8 cellular contexts compared by ENCODE assay signal in genomic region chr2:157439792-157440186, GRCh38. TPM values are rescaled to one million over a fixed set of nuclear protein-coding genes. Genes with fewer than 3 reads are reported as not detected.
DNase-seq lines count a peak whose midpoint lies in the region; ATAC-seq lines count a peak whose summit lies in the region.

No MANE protein-coding gene starts in this region.

- peak overlapping the region; percentile 80 for H3K4me3 ChIP-seq in effector memory CD4-positive, alpha-beta T cell (ENCODE audit: insufficient read depth, low read depth, low read length, poor library complexity, severe bottlenecking)
- H3K4me3 ChIP-seq in neuronal stem cell (ENCODE audit: low read length in 2 of 2): no peak overlapping the region

- H2BK5ac ChIP-seq in neuronal stem cell (ENCODE audit: low read length): no peak overlapping the region

- no peak overlapping the region for H2BK120ac ChIP-seq in neuronal stem cell (ENCODE audit: low read depth, low read length)

- WGBS in neuronal stem cell (ENCODE audit: extremely low coverage in 2 of 2, insufficient read length in 2 of 2, insufficient replicate concordance in 1 of 2), 2 donors: no CpG with 5 or more reads among the region's 1 CpG

- no peaks in the 10 kb centered on the region for H3K9me3 ChIP-seq in effector memory CD4-positive, alpha-beta T cell (ENCODE audit: control insufficient read depth, low read length)
- H3K9me3 ChIP-seq in neuronal stem cell (replicated peaks in 1 of 2; ENCODE audit: control insufficient read depth in 2 of 2, insufficient read depth in 1 of 2, low read depth in 1 of 2, low read length in 2 of 2): no peaks in the 10 kb centered on the region

- peaks cover 10% of the 10 kb centered on the region for H3K4me1 ChIP-seq in effector memory CD4-positive, alpha-beta T cell (ENCODE audit: control insufficient read depth, insufficient read depth, low read length, poor library complexity, severe bottlenecking)
- no peaks in the 10 kb centered on the region for H3K4me1 ChIP-seq in neuronal stem cell (ENCODE audit: control insufficient read depth in 2 of 2, insufficient read depth in 1 of 2, low read depth in 1 of 2, low read length in 2 of 2)

- H2BK12ac ChIP-seq in neuronal stem cell (ENCODE audit: low read length): no peak overlapping the region

- H2AK5ac ChIP-seq in neuronal stem cell (ENCODE audit: low read depth, low read length): no peak overlapping the region

- no peak overlapping the region for H3K4ac ChIP-seq in neuronal stem cell (ENCODE audit: low read length)

- H2BK15ac ChIP-seq in neuronal stem cell (ENCODE audit: low read length): no peak overlapping the region

- peak; percentile 33 for ATAC-seq in GM18517 (IDR thresholded peaks at IDR 0.05; ENCODE audit: unreplicated experiment)
- peak; percentile 36 for ATAC-seq in GM21825 (IDR thresholded peaks at IDR 0.05; ENCODE audit: unreplicated experiment)

- H3K27me3 ChIP-seq in effector memory CD4-positive, alpha-beta T cell (replicated peaks; ENCODE audit: control insufficient read depth, insufficient read depth, low read length, poor library complexity, severe bottlenecking): no peaks in the 10 kb centered on the region
- H3K27me3 ChIP-seq in neuronal stem cell (ENCODE audit: control insufficient read depth in 3 of 3, insufficient read depth in 3 of 3, low read depth in 1 of 3, low read length in 3 of 3): no peaks in the 10 kb centered on the region

- H3K4me2 ChIP-seq in neuronal stem cell (ENCODE audit: insufficient read depth, low read length, poor library complexity, severe bottlenecking): no peak overlapping the region

- H3K18ac ChIP-seq in neuronal stem cell (ENCODE audit: low read length): no peak overlapping the region

- H3K9ac ChIP-seq in neuronal stem cell (ENCODE audit: low read depth, low read length, poor library complexity): no peak overlapping the region

- DNase-seq in NOMO-1 (lab: John Stamatoyannopoulos, UW; ENCODE audit: unreplicated experiment in 2 of 2): peak; percentile 40 to 41
- DNase-seq in effector memory CD4-positive, alpha-beta T cell: no peak
- no peak for DNase-seq in kidney tubule cell (ENCODE audit: low spot score)
- DNase-seq in neuronal stem cell (ENCODE audit: low spot score): no peak
- DNase-seq in NCI-H226: no peak
- no peak for DNase-seq in NK-92 treated with Interleukin-12 subunit alpha and Interleukin-12 subunit beta, amount 100 ng/mL, for 24 hours (lab: John Stamatoyannopoulos, UW)

- no peak overlapping the region for H4K8ac ChIP-seq in neuronal stem cell (ENCODE audit: low read depth, low read length)

- H3K27ac ChIP-seq in effector memory CD4-positive, alpha-beta T cell (ENCODE audit: insufficient read depth, low read length, poor library complexity, severe bottlenecking): peak overlapping the region; percentile 82
- no peak overlapping the region for H3K27ac ChIP-seq in neuronal stem cell (replicated peaks; ENCODE audit: low read length)

- no peak overlapping the region for H4K91ac ChIP-seq in neuronal stem cell (ENCODE audit: low read depth, low read length, poor library complexity)

- no peak overlapping the region for H2AFZ ChIP-seq in neuronal stem cell (ENCODE audit: low read length)

- H3K79me1 ChIP-seq in neuronal stem cell (ENCODE audit: low read depth, low read length): no peaks in the 10 kb centered on the region

- no peak overlapping the region for H3K23ac ChIP-seq in neuronal stem cell (ENCODE audit: low read depth, low read length, poor library complexity)

- H3K36me3 ChIP-seq in effector memory CD4-positive, alpha-beta T cell (ENCODE audit: control insufficient read depth, insufficient read depth, low read length): peaks cover 8% of the 10 kb centered on the region
- no peaks in the 10 kb centered on the region for H3K36me3 ChIP-seq in neuronal stem cell (replicated peaks in 1 of 2; ENCODE audit: control insufficient read depth in 2 of 2, insufficient read depth in 2 of 2, low read length in 2 of 2)

- H3K14ac ChIP-seq in neuronal stem cell (ENCODE audit: low read length): no peak overlapping the region

RNA-seq across cellular contexts. Expression of gene CYTIP, which starts 4.1 kb away (rescaled TPM):
- polyA plus RNA-seq in neuronal stem cell (2013, experiment 1 of 2): 0.03 TPM
- polyA plus RNA-seq in neuronal stem cell (2013, experiment 2 of 2): not detected

Comparison
In these comparisons a context has a peak if more than half of its experiments do, and no peak if none do; other contexts are left out.
1. DNase-seq: peak in NOMO-1 (2 of 2); none in effector memory CD4-positive, alpha-beta T cell (0 of 3), kidney tubule cell (single experiment), neuronal stem cell (single experiment), NCI-H226 (single experiment) and NK-92 treated with Interleukin-12 subunit alpha and Interleukin-12 subunit beta, amount 100 ng/mL, for 24 hours (single experiment).